16 cellular contexts compared by ENCODE assay signal in the genomic region with DNA sequence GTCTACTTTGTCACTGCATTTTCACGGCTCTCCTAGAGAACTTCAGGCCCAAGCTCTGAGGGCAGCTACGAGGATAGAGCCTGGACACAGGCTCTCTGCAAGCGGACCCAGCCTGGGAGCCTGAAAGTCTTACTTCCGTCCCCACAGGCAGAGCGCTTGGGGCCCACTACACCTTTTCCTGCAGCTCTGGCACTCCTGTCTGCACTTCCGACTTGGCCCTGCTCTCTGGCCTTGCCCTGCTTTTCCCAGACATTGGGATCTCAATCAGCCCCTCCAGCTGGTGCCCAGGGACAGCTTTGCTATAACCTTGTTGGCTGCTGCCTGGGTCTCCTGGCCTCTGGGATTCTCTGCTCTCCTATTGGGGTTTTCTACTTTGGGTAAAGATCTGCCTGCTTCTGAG. TPM values are rescaled to one million over a fixed set of nuclear protein-coding genes. Genes with fewer than 3 reads are reported as not detected.
A peak's percentile ranks its signal among the peaks of the same experiment; 100 is the strongest.
DNase-seq lines count a peak whose midpoint lies in the region; ATAC-seq and TF ChIP-seq lines count a peak whose summit lies in the region.
"Had no signal": no experiment of that assay in that cellular context is flagged by ENCODE, and none has a peak within 500 bp of the region (broad histone marks: within the 10 kb centered on the region; RNA-seq: fewer than 3 reads in every experiment).

No MANE protein-coding gene starts in this region.

- DNase-seq in MCF 10A (ENCODE audit: unreplicated experiment) (no peak), breast epithelium (ENCODE audit: low spot score in 2 of 2) (no peak), naive B cell (no peak), testis (no peak), NCI-H2227 (lab: John Stamatoyannopoulos, UW; ENCODE audit: unreplicated experiment) (no peak), HUDEP-2 (lab: John Stamatoyannopoulos, UW; ENCODE audit: unreplicated experiment in 76 of 76) (no peak)
- DNase-seq in activated naive CD8-positive, alpha-beta T cell treated with anti-CD3 and anti-CD28 coated beads, Interleukin-2, amount 50 U/mL, for 24 hours, result no peak
- DNase-seq: activated T-cell treated with anti-CD3 and anti-CD28 coated beads for 4 hours; DMS153; mammary epithelial cell; NCI-H1105; NCI-H226; stimulated activated CD4-positive, alpha-beta T cell treated with anti-CD3 and anti-CD28 coated beads, Interleukin-12 subunit alpha, Interleukin-12 subunit beta, amount 100 ng/mL, for 4 hours had no signal

- no peak for ATAC-seq in activated naive CD8-positive, alpha-beta T cell treated with anti-CD3 and anti-CD28 coated beads, Interleukin-2, amount 50 U/mL, for 24 hours
- ATAC-seq in naive B cell (ENCODE audit: low read depth in 2 of 2) (no peak), HG02678 (IDR thresholded peaks at IDR 0.05; ENCODE audit: unreplicated experiment) (no peak)

- 68 to 69% methylated on average over 5 to 6 of the region's 6 CpGs for WGBS in testis, 2 donors

- H3K27ac ChIP-seq in breast epithelium (no peak overlapping the region), testis (peak overlapping the region; percentile 24 to 51)
- H3K27ac ChIP-seq: GM23248, VCaP had no signal

- CTCF ChIA-PET in MCF 10A (lab: Yijun Ruan, JAX), result interaction anchor here (0.9 to 1.0 kb wide), 2 partner anchors 9 to 17 kb away, joined by 3 to 4 read pairs; no protein-coding TSS in a partner anchor

- H3K9me3 Mint-ChIP-seq in MCF 10A (ENCODE audit: unreplicated experiment) (no peaks in the 10 kb centered on the region), naive B cell (no peaks in the 10 kb centered on the region)
- H3K9me3 Mint-ChIP-seq in activated naive CD8-positive, alpha-beta T cell treated with anti-CD3 and anti-CD28 coated beads, Interleukin-2, amount 50 U/mL, for 24 hours, result no peaks in the 10 kb centered on the region

- BruUV-seq in MCF 10A (replicated peaks; lab: Mats Ljungman, UMichigan), result no TSS peak

- H3K4me3 Mint-ChIP-seq in MCF 10A (ENCODE audit: unreplicated experiment), result no peak overlapping the region
- no peak overlapping the region for H3K4me3 Mint-ChIP-seq in activated naive CD8-positive, alpha-beta T cell treated with anti-CD3 and anti-CD28 coated beads, Interleukin-2, amount 50 U/mL, for 24 hours
- H3K4me3 Mint-ChIP-seq in naive B cell, result peak overlapping the region in 1 of 8 donors; percentile 82

- H3K36me3 Mint-ChIP-seq in MCF 10A (ENCODE audit: insufficient read depth, unreplicated experiment), result peaks cover 34% of the 10 kb centered on the region
- H3K36me3 Mint-ChIP-seq in activated naive CD8-positive, alpha-beta T cell treated with anti-CD3 and anti-CD28 coated beads, Interleukin-2, amount 50 U/mL, for 24 hours (ENCODE audit: low read depth), result peaks cover 11% of the 10 kb centered on the region
- peaks cover 0 to 12% of the 10 kb centered on the region in 2 donors for H3K36me3 Mint-ChIP-seq in naive B cell

- intact Hi-C loops in MCF 10A (cut with micrococcal nuclease) (no loop called here), breast epithelium (cut with DNase I; ENCODE audit: low total_unique reads) (loop anchor here (10.0 kb wide), 1 partner anchor 310 kb away; no protein-coding TSS in a partner anchor), testis (cut with DNase I; ENCODE audit: low total_unique reads) (no loop called here)

- H3K4me1 ChIP-seq in breast epithelium, result peaks cover 6 to 11% of the 10 kb centered on the region in 2 donors
- H3K4me1 ChIP-seq in testis, result peaks cover 25% of the 10 kb centered on the region

- POLR2A ChIA-PET in MCF 10A (lab: Yijun Ruan, JAX), result interaction anchor here (1.3 kb wide), 1 partner anchor 15 kb away, joined by 4 read pairs; no protein-coding TSS in a partner anchor

- TF ChIP-seq CTCF in MCF 10A (IDR thresholded peaks at IDR 0.05; ENCODE audit: unreplicated experiment) (no peak), breast epithelium (IDR thresholded peaks at IDR 0.05) (no peak), testis (IDR thresholded peaks at IDR 0.05) (no peak)

- H3K27me3 ChIP-seq in breast epithelium, result no peaks in the 10 kb centered on the region
- no peaks in the 10 kb centered on the region for H3K27me3 ChIP-seq in testis

- H3K9me3 ChIP-seq in breast epithelium, result no peaks in the 10 kb centered on the region
- no peaks in the 10 kb centered on the region for H3K9me3 ChIP-seq in testis

- H3K4me3 ChIP-seq in breast epithelium, result no peak overlapping the region
- no peak overlapping the region for H3K4me3 ChIP-seq in testis
- H3K4me3 ChIP-seq: GM23248 had no signal

- no peak for TF ChIP-seq POLR2A in breast epithelium (IDR thresholded peaks at IDR 0.05)
- TF ChIP-seq POLR2A in testis (IDR thresholded peaks at IDR 0.05), result no peak

- H3K27me3 Mint-ChIP-seq in MCF 10A (ENCODE audit: insufficient read depth, unreplicated experiment) (no peaks in the 10 kb centered on the region), naive B cell (no peaks in the 10 kb centered on the region)
- no peaks in the 10 kb centered on the region for H3K27me3 Mint-ChIP-seq in activated naive CD8-positive, alpha-beta T cell treated with anti-CD3 and anti-CD28 coated beads, Interleukin-2, amount 50 U/mL, for 24 hours

- no peaks in the 10 kb centered on the region for H3K36me3 ChIP-seq in breast epithelium
- no peaks in the 10 kb centered on the region for H3K36me3 ChIP-seq in testis (ENCODE audit: low read depth, missing control alignments)

- peak overlapping the region; percentile 71 for H3K27ac Mint-ChIP-seq in MCF 10A (ENCODE audit: low read depth, unreplicated experiment)
- peak overlapping the region; percentile 25 for H3K27ac Mint-ChIP-seq in activated naive CD8-positive, alpha-beta T cell treated with anti-CD3 and anti-CD28 coated beads, Interleukin-2, amount 50 U/mL, for 24 hours
- peak overlapping the region; percentile 85 to 98 (median 92) for H3K27ac Mint-ChIP-seq in naive B cell

- H3K4me1 Mint-ChIP-seq in MCF 10A (ENCODE audit: insufficient read depth, unreplicated experiment), result peaks cover 5% of the 10 kb centered on the region
- H3K4me1 Mint-ChIP-seq in activated naive CD8-positive, alpha-beta T cell treated with anti-CD3 and anti-CD28 coated beads, Interleukin-2, amount 50 U/mL, for 24 hours, result peaks cover 21% of the 10 kb centered on the region
- peaks cover 66 to 81% (median 76%) of the 10 kb centered on the region in 3 donors for H3K4me1 Mint-ChIP-seq in naive B cell

RNA-seq across cellular contexts. Expression of a gene that starts 27.6 kb away (rescaled TPM):
- not detected in 2 replicates for total RNA-seq in MCF 10A (2022)
- 1 to 10 TPM in 2 of 3 donors, not detected in 1; 1.6 to 3.1 TPM for total RNA-seq in breast epithelium
- under 1 TPM in 1 of 6 donors, not detected in 5; 0.32 TPM for polyA plus RNA-seq in naive B cell (ENCODE audit: low read depth in 6 of 6)
- under 1 TPM; 0.55 to 0.74 TPM for total RNA-seq in testis
- polyA plus RNA-seq in testis (ENCODE audit: insufficient read depth, low read depth, low replicate concordance), result 3.2 TPM

Comparison
In these comparisons a context has a peak if more than half of its experiments do, and no peak if none do; other contexts are left out.
1. H3K27ac Mint-ChIP-seq: peak in every context shown above with its lines; median percentile 92 in naive B cell; 71 in MCF 10A; 25 in activated naive CD8-positive, alpha-beta T cell treated with anti-CD3 and anti-CD28 coated beads, Interleukin-2, amount 50 U/mL, for 24 hours.
2. H3K27ac ChIP-seq: peak in testis (2 of 2); none in breast epithelium (0 of 2).